Comparison of ENCODE assay signal across 14 cellular contexts in genomic region chr5:66701244-66701643, GRCh38.
DNase-seq lines count a peak whose midpoint lies in the region; ATAC-seq and TF ChIP-seq lines count a peak whose summit lies in the region.
"Had no signal": no experiment of that assay in that cellular context is flagged by ENCODE, and none has a peak within 500 bp of the region (broad histone marks: within the 10 kb centered on the region; RNA-seq: fewer than 3 reads in every experiment).

No MANE protein-coding gene starts in this region.

- ATAC-seq in GM18508 (IDR thresholded peaks at IDR 0.05; ENCODE audit: insufficient read depth, unreplicated experiment) = peak; percentile 78
- ATAC-seq in GM21360 (IDR thresholded peaks at IDR 0.05; ENCODE audit: unreplicated experiment) = peak; percentile 63
- ATAC-seq in HG02884 (IDR thresholded peaks at IDR 0.05; ENCODE audit: unreplicated experiment) = peak; percentile 69
- ATAC-seq in HG03558 (IDR thresholded peaks at IDR 0.05; ENCODE audit: extremely low read depth, unreplicated experiment) = peak; percentile 70
- ATAC-seq: activated CD4-positive, CD25-positive, alpha-beta regulatory T cell treated with anti-CD3 and anti-CD28 coated beads, Interleukin-2, amount 50 U/mL, for 24 hours; mucosa of descending colon; stimulated activated effector memory CD8-positive, alpha-beta T cell treated with anti-CD3 and anti-CD28 coated beads, Interleukin-12 subunit alpha, Interleukin-12 subunit beta, amount 100 ng/mL, for 72 hours had no signal

- no peak overlapping the region for H3K27ac ChIP-seq in SJCRH30

- no peak for TF ChIP-seq CTCF in lower leg skin (IDR thresholded peaks at IDR 0.05)

- H3K4me3 ChIP-seq in lower leg skin (ENCODE audit: low read depth, poor library complexity, severe bottlenecking) (no peak overlapping the region), SJCRH30 (no peak overlapping the region)
- H3K4me3 ChIP-seq: mucosa of descending colon had no signal

- H3K9me3 ChIP-seq in SJCRH30 (replicated peaks) = no peaks in the 10 kb centered on the region
- H3K9me3 ChIP-seq: mucosa of descending colon had no signal

- peaks cover 3% of the 10 kb centered on the region; the same call in 1 of the 2 replicates for H3K4me1 ChIP-seq in SJCRH30

- no peak for TF ChIP-seq POLR2A in lower leg skin (IDR thresholded peaks at IDR 0.05)

- 83 to 93% methylated on average over 1 of the region's 1 CpG for WGBS in lower leg skin, 2 donors

- 0 out of 2 replicates have a peak, but pooled peaks cover 6% of the 10 kb centered on the region for H3K27me3 ChIP-seq in SJCRH30

- H3K36me3 ChIP-seq in SJCRH30 = no peaks in the 10 kb centered on the region

- intact Hi-C loops in lower leg skin (cut with DNase I; ENCODE audit: low total_unique reads) = no loop called here

- DNase-seq in lower leg skin (ENCODE audit: low spot score in 2 of 2) (no peak), T-helper 1 cell (no peak), C1 segment of cervical spinal cord (lab: John Stamatoyannopoulos, UW) (no peak), SJCRH30 (no peak)
- DNase-seq: KBM-7; mucosa of descending colon; NCI-H2029; stimulated activated CD4-positive, alpha-beta T cell treated with anti-CD3 and anti-CD28 coated beads, Interleukin-2, amount 100 ng/mL, for 24 hours had no signal
